Comparison of ENCODE assay signal across 1 cellular context in genomic region chr20:38926142-38926933, GRCh38.
TF ChIP-seq lines count a peak whose summit lies in the region.

A gene with protein sequence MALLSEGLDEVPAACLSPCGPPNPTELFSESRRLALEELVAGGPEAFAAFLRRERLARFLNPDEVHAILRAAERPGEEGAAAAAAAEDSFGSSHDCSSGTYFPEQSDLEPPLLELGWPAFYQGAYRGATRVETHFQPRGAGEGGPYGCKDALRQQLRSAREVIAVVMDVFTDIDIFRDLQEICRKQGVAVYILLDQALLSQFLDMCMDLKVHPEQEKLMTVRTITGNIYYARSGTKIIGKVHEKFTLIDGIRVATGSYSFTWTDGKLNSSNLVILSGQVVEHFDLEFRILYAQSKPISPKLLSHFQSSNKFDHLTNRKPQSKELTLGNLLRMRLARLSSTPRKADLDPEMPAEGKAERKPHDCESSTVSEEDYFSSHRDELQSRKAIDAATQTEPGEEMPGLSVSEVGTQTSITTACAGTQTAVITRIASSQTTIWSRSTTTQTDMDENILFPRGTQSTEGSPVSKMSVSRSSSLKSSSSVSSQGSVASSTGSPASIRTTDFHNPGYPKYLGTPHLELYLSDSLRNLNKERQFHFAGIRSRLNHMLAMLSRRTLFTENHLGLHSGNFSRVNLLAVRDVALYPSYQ (plus strand): TSS chr20:38926417. CDS start chr20:38926443, 26 bp downstream.

TF ChIP-seq in K562, 482 proteins besides CTCF, POLR2A, EP300 and RAD21 (continued from another document and continues in another):
- TF ChIP-seq POLR2H (tag; IDR thresholded peaks at IDR 0.05; ENCODE audit: low read depth) (peak; percentile 96), NRF1 (conservative IDR thresholded peaks at IDR 0.05 in 1 of 2, IDR thresholded peaks at IDR 0.05 in 1 of 2) (peak; percentile 63 to 70), CBX5 (IDR thresholded peaks at IDR 0.05; ENCODE audit: borderline replicate concordance, low read depth) (0 out of 2 replicates have a peak, but pooled peaks have one; percentile 33), FOS (IDR thresholded peaks at IDR 0.05; ENCODE audit: extremely low read depth, insufficient read length) (peak; percentile 96), MAFF (IDR thresholded peaks at IDR 0.05; ENCODE audit: low read length) (no peak), EZH2 (IDR thresholded peaks at IDR 0.05; ENCODE audit: borderline replicate concordance, low read depth, low read length) (no peak), ZSCAN29 (IDR thresholded peaks at IDR 0.05) (peak; percentile 50; the same call in 1 of the 2 replicates), VEZF1 (CRISPR knock-in tag; IDR thresholded peaks at IDR 0.05) (peak; percentile 28; the same call in 1 of the 2 replicates), SMAD4 (CRISPR knock-in tag; conservative IDR thresholded peaks at IDR 0.05) (peak; percentile 37; the same call in 1 of the 2 replicates), KAT2B (IDR thresholded peaks at IDR 0.05; ENCODE audit: low read depth, low read length) (no peak), ZFX (CRISPR knock-in tag; IDR thresholded peaks at IDR 0.05) (peak; percentile 95), BCL6 (CRISPR knock-in tag; IDR thresholded peaks at IDR 0.05) (no peak), NCOA6 (IDR thresholded peaks at IDR 0.05) (peak; percentile 86), TEAD2 (tag; IDR thresholded peaks at IDR 0.05) (no peak), MGA (IDR thresholded peaks at IDR 0.05) (peak; percentile 45; the same call in 1 of the 2 replicates), ZNF197 (CRISPR knock-in tag; IDR thresholded peaks at IDR 0.05; ENCODE audit: low read depth) (no peak; the same call in 1 of the 2 replicates), PCBP1 (IDR thresholded peaks at IDR 0.05; ENCODE audit: low read depth, low read length, poor library complexity, severe bottlenecking) (peak; percentile 87), CBX8 (IDR thresholded peaks at IDR 0.05; ENCODE audit: borderline replicate concordance, extremely low read depth, low read depth, low read length, poor library complexity, severe bottlenecking) (no peak), ZNF431 (CRISPR knock-in tag; IDR thresholded peaks at IDR 0.05) (peak; percentile 70), PHF8 (IDR thresholded peaks at IDR 0.05; ENCODE audit: borderline replicate concordance, low read length) (peak; percentile 87; the same call in 1 of the 2 replicates), SUPT5H (IDR thresholded peaks at IDR 0.05) (peak; percentile 96), KDM5B (IDR thresholded peaks at IDR 0.05; ENCODE audit: insufficient replicate concordance, low read depth, low read length) (peak; percentile 99), NELFE (IDR thresholded peaks at IDR 0.05; ENCODE audit: insufficient read depth, insufficient read length) (peak; percentile 77), MEF2D (tag; conservative IDR thresholded peaks at IDR 0.05; ENCODE audit: low read depth) (no peak), FOXM1 (IDR thresholded peaks at IDR 0.05; ENCODE audit: low read depth) (peak; percentile 100), FOXM1 (CRISPR knock-in tag; IDR thresholded peaks at IDR 0.05; ENCODE audit: low read depth) (peak; percentile 100), ZNF124 (CRISPR knock-in tag; IDR thresholded peaks at IDR 0.05) (0 out of 2 replicates have a peak, but pooled peaks have one; percentile 34), NR4A1 (CRISPR knock-in tag; IDR thresholded peaks at IDR 0.05) (peak; percentile 32; the same call in 1 of the 2 replicates), NR4A1 (tag; IDR thresholded peaks at IDR 0.05) (no peak), ZNF76 (CRISPR knock-in tag; IDR thresholded peaks at IDR 0.05; ENCODE audit: borderline replicate concordance) (peak; percentile 76; the same call in 1 of the 2 replicates), MTA1 (IDR thresholded peaks at IDR 0.05; ENCODE audit: borderline replicate concordance) (peak; percentile 97), CEBPG (CRISPR knock-in tag; IDR thresholded peaks at IDR 0.05) (no peak; the same call in 1 of the 2 replicates), CEBPG (tag; conservative IDR thresholded peaks at IDR 0.05 in 1 of 2, IDR thresholded peaks at IDR 0.05 in 1 of 2) (no peak), POLR2G (IDR thresholded peaks at IDR 0.05; ENCODE audit: low read depth, low read length) (peak; percentile 100), ZBTB17 (CRISPR knock-in tag; IDR thresholded peaks at IDR 0.05) (peak; percentile 61; the same call in 1 of the 2 replicates), MNT (conservative IDR thresholded peaks at IDR 0.05) (peak; percentile 81 to 94), BRCA1 (IDR thresholded peaks at IDR 0.05) (no peak), BRCA1 (CRISPR knock-in tag; IDR thresholded peaks at IDR 0.05) (no peak)
- TF ChIP-seq, protein P1, sequence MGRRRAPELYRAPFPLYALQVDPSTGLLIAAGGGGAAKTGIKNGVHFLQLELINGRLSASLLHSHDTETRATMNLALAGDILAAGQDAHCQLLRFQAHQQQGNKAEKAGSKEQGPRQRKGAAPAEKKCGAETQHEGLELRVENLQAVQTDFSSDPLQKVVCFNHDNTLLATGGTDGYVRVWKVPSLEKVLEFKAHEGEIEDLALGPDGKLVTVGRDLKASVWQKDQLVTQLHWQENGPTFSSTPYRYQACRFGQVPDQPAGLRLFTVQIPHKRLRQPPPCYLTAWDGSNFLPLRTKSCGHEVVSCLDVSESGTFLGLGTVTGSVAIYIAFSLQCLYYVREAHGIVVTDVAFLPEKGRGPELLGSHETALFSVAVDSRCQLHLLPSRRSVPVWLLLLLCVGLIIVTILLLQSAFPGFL (CRISPR knock-in tag; IDR thresholded peaks at IDR 0.05) = no peak
- TF ChIP-seq, protein P2, sequence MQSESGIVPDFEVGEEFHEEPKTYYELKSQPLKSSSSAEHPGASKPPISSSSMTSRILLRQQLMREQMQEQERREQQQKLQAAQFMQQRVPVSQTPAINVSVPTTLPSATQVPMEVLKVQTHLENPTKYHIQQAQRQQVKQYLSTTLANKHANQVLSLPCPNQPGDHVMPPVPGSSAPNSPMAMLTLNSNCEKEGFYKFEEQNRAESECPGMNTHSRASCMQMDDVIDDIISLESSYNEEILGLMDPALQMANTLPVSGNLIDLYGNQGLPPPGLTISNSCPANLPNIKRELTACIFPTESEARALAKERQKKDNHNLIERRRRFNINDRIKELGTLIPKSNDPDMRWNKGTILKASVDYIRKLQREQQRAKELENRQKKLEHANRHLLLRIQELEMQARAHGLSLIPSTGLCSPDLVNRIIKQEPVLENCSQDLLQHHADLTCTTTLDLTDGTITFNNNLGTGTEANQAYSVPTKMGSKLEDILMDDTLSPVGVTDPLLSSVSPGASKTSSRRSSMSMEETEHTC (IDR thresholded peaks at IDR 0.05) = no peak
- TF ChIP-seq, protein P3, sequence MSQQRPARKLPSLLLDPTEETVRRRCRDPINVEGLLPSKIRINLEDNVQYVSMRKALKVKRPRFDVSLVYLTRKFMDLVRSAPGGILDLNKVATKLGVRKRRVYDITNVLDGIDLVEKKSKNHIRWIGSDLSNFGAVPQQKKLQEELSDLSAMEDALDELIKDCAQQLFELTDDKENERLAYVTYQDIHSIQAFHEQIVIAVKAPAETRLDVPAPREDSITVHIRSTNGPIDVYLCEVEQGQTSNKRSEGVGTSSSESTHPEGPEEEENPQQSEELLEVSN (IDR thresholded peaks at IDR 0.05; ENCODE audit: borderline replicate concordance in 1 of 2, extremely low read depth in 1 of 2, insufficient read depth in 1 of 2, insufficient read length in 1 of 2, low read depth in 1 of 2, low read length in 1 of 2, poor library complexity in 1 of 2, severe bottlenecking in 1 of 2) = peak; percentile 43 to 57
